ENCODE assay signal across 1 cellular context in genomic region chr3:108090701-108091497, GRCh38.
TF ChIP-seq lines count a peak whose summit lies in the region.

TSS of gene CD47 (minus strand) at chr3:108091031. CDS start at chr3:108090908, 123 bp downstream.

TF ChIP-seq in HEK293, 187 proteins besides CTCF, POLR2A, EP300 and RAD21 (continued from another document and continues in another):
- no peak for TF ChIP-seq KLF7 (tag by site-specific recombination; IDR thresholded peaks at IDR 0.05; ENCODE audit: borderline replicate concordance)
- no peak for TF ChIP-seq IKZF3 (tag by site-specific recombination; IDR thresholded peaks at IDR 0.05)
- TF ChIP-seq ZNF514 (tag by site-specific recombination; IDR thresholded peaks at IDR 0.05): no peak
- TF ChIP-seq ZNF114 (tag by site-specific recombination; IDR thresholded peaks at IDR 0.05): no peak
- no peak for TF ChIP-seq PATZ1 (tag by site-specific recombination; IDR thresholded peaks at IDR 0.05)
- TF ChIP-seq ZNF24 (tag by site-specific recombination; IDR thresholded peaks at IDR 0.05): no peak
- no peak for TF ChIP-seq ZNF274 (IDR thresholded peaks at IDR 0.05; ENCODE audit: low read length)
- TF ChIP-seq ZNF274 (tag by site-specific recombination; IDR thresholded peaks at IDR 0.05; ENCODE audit: borderline replicate concordance): no peak
- no peak for TF ChIP-seq KLF10 (tag by site-specific recombination; IDR thresholded peaks at IDR 0.05)
- no peak for TF ChIP-seq REPIN1 (tag by site-specific recombination; IDR thresholded peaks at IDR 0.05; ENCODE audit: low read depth)
- TF ChIP-seq ZNF350 (tag by site-specific recombination; IDR thresholded peaks at IDR 0.05): no peak
- TF ChIP-seq KLF17 (tag by site-specific recombination; IDR thresholded peaks at IDR 0.05): no peak
- no peak for TF ChIP-seq ZNF311 (tag by site-specific recombination; IDR thresholded peaks at IDR 0.05; ENCODE audit: borderline replicate concordance)
- TF ChIP-seq ZNF398 (tag by site-specific recombination; IDR thresholded peaks at IDR 0.05): no peak
- no peak for TF ChIP-seq ZNF664 (tag by site-specific recombination; IDR thresholded peaks at IDR 0.05)
- no peak for TF ChIP-seq ZNF280C (tag by site-specific recombination; IDR thresholded peaks at IDR 0.05)
- TF ChIP-seq ZNF561 (tag by site-specific recombination; IDR thresholded peaks at IDR 0.05; ENCODE audit: borderline replicate concordance): no peak; the same call in 1 of the 2 replicates
- TF ChIP-seq ZNF692 (tag by site-specific recombination; IDR thresholded peaks at IDR 0.05): peak; percentile 80
- TF ChIP-seq ZNF174 (tag by site-specific recombination; IDR thresholded peaks at IDR 0.05): no peak
- TF ChIP-seq ZNF341 (tag by site-specific recombination; IDR thresholded peaks at IDR 0.05; ENCODE audit: low read depth): no peak
- no peak for TF ChIP-seq ZNF843 (tag by site-specific recombination; IDR thresholded peaks at IDR 0.05)
- TF ChIP-seq PBX3 (CRISPR knock-in tag; IDR thresholded peaks at IDR 0.05): 0 out of 2 replicates have a peak, but pooled peaks have one; percentile 44
- no peak for TF ChIP-seq OVOL3 (tag by site-specific recombination; IDR thresholded peaks at IDR 0.05)
- TF ChIP-seq ZBTB8A (tag by site-specific recombination; IDR thresholded peaks at IDR 0.05): peak; percentile 99
- no peak for TF ChIP-seq ZNF416 (tag by site-specific recombination; IDR thresholded peaks at IDR 0.05)
- no peak for TF ChIP-seq ZNF704 (tag by site-specific recombination; IDR thresholded peaks at IDR 0.05)
- TF ChIP-seq YY1 (tag by site-specific recombination; IDR thresholded peaks at IDR 0.05): no peak; the same call in 1 of the 2 replicates
- TF ChIP-seq ZNF488 (tag by site-specific recombination; IDR thresholded peaks at IDR 0.05): no peak
- no peak for TF ChIP-seq ZSCAN16 (tag by site-specific recombination; IDR thresholded peaks at IDR 0.05)
- peak; percentile 15; the same call in 1 of the 2 replicates for TF ChIP-seq SP2 (tag by site-specific recombination; IDR thresholded peaks at IDR 0.05)
- no peak for TF ChIP-seq ZBTB49 (tag by site-specific recombination; IDR thresholded peaks at IDR 0.05; ENCODE audit: low read depth)
- no peak for TF ChIP-seq ZNF16 (tag by site-specific recombination; IDR thresholded peaks at IDR 0.05; ENCODE audit: low read depth)
- 0 out of 2 replicates have a peak, but pooled peaks have one; percentile 54 for TF ChIP-seq ZNF202 (tag by site-specific recombination; IDR thresholded peaks at IDR 0.05; ENCODE audit: borderline replicate concordance)
- no peak for TF ChIP-seq ZNF48 (tag by site-specific recombination; IDR thresholded peaks at IDR 0.05)
- TF ChIP-seq ZNF175 (tag by site-specific recombination; IDR thresholded peaks at IDR 0.05): no peak
- TF ChIP-seq ZNF626 (tag by site-specific recombination; IDR thresholded peaks at IDR 0.05): no peak
- TF ChIP-seq PRDM6 (tag by site-specific recombination; IDR thresholded peaks at IDR 0.05): no peak
- no peak for TF ChIP-seq ZNF76 (tag by site-specific recombination; IDR thresholded peaks at IDR 0.05; ENCODE audit: borderline replicate concordance, low read depth)
- no peak for TF ChIP-seq PRDM4 (tag by site-specific recombination; IDR thresholded peaks at IDR 0.05)
- no peak for TF ChIP-seq BCL11A (tag by site-specific recombination; IDR thresholded peaks at IDR 0.05; ENCODE audit: low read depth)
- no peak for TF ChIP-seq ZSCAN5A (tag by site-specific recombination; IDR thresholded peaks at IDR 0.05)
